8 cellular contexts compared by ENCODE assay signal in genomic region chr5:115634343-115635132, GRCh38. TPM values are rescaled to one million over a fixed set of nuclear protein-coding genes. Genes with fewer than 3 reads are reported as not detected.
DNase-seq lines count a peak whose midpoint lies in the region; ATAC-seq, FAIRE-seq and TF ChIP-seq lines count a peak whose summit lies in the region.

No MANE protein-coding gene starts in this region.

- H3K79me2 ChIP-seq in HepG2 (ENCODE audit: insufficient read depth, low read length), result no peaks in the 10 kb centered on the region

- no peaks in the 10 kb centered on the region for H3K9me3 Mint-ChIP-seq in dendritic cell treated with granulocyte-macrophage colony-stimulating factor and Interleukin-4, amounts not matched to agents 40 ng/mL and 50 ng/mL, for 4 days

- H3K27me3 ChIP-seq in BE2C (peaks cover 9% of the 10 kb centered on the region; the same call in 1 of the 2 replicates), HepG2 (ENCODE audit: control insufficient read depth in 1 of 2, insufficient read depth in 2 of 2, low read length in 2 of 2) (0 out of 5 replicates have a peak, but pooled peaks cover 0 to 2% of the 10 kb centered on the region in 2 experiments)

- TF ChIP-seq EP300 in HepG2 (IDR thresholded peaks at IDR 0.05; ENCODE audit: low read depth in 2 of 2, low read length in 2 of 2) (no peak), HepG2 (CRISPR knock-in tag; IDR thresholded peaks at IDR 0.05; ENCODE audit: borderline replicate concordance) (no peak)

- H2AFZ ChIP-seq in HepG2 (ENCODE audit: low read length), result peak overlapping the region; percentile 99

- H3K36me3 Mint-ChIP-seq in dendritic cell treated with granulocyte-macrophage colony-stimulating factor and Interleukin-4, amounts not matched to agents 40 ng/mL and 50 ng/mL, for 4 days (ENCODE audit: low read depth), result no peaks in the 10 kb centered on the region

- peak; percentile 93 for FAIRE-seq in HepG2 (lab: Jason Lieb, UNC)

- H3K4me1 ChIP-seq in BE2C (no peaks in the 10 kb centered on the region), HepG2 (ENCODE audit: insufficient read depth, low read length) (peaks cover 22% of the 10 kb centered on the region)

- TF ChIP-seq RAD21 in HepG2 (CRISPR knock-in tag; IDR thresholded peaks at IDR 0.05), result peak; percentile 79

- H3K4me1 Mint-ChIP-seq in dendritic cell treated with granulocyte-macrophage colony-stimulating factor and Interleukin-4, amounts not matched to agents 40 ng/mL and 50 ng/mL, for 4 days (ENCODE audit: low read depth), result peaks cover 10% of the 10 kb centered on the region

- H3K4me3 ChIP-seq in BE2C (ENCODE audit: low read depth, low read length) (peak overlapping the region; percentile 31), HepG2 (replicated peaks in 1 of 3; ENCODE audit: insufficient read depth in 1 of 3, low read depth in 2 of 3, low read length in 3 of 3) (peak overlapping the region; percentile 57 to 61 (median 60))

- H3K27me3 Mint-ChIP-seq in dendritic cell treated with granulocyte-macrophage colony-stimulating factor and Interleukin-4, amounts not matched to agents 40 ng/mL and 50 ng/mL, for 4 days, result peaks cover 4% of the 10 kb centered on the region

- POLR2A ChIA-PET in HepG2 (lab: Yijun Ruan, JAX), result interaction anchor here (1.2 kb wide), 1 partner anchor 9 kb away, joined by 5 read pairs; the partner anchor contains the start of gene TMED7

- ATAC-seq in HG03432 (IDR thresholded peaks at IDR 0.05; ENCODE audit: unreplicated experiment), result peak; percentile 66
- peak; percentile 99 for ATAC-seq in HepG2

- peak overlapping the region; percentile 59 for H3K27ac ChIP-seq in HepG2 (ENCODE audit: extremely low read length, insufficient read depth, low read length)

- peak; percentile 88 for DNase-seq in BE2C
- DNase-seq in GM19238 (ENCODE audit: insufficient read length, low spot score), result peak; percentile 63
- DNase-seq in NCI-H460 (ENCODE audit: extremely low read depth, low read depth), result peak; percentile 83
- peak; percentile 73 to 83 for DNase-seq in activated CD4-positive, alpha-beta T cell treated with anti-CD3 and anti-CD28 coated beads for 4 hours
- peak; percentile 78 for DNase-seq in HepG2 (ENCODE audit: low spot score)
- peak; percentile 80 to 83 for DNase-seq in stimulated activated CD4-positive, alpha-beta T cell treated with anti-CD3 and anti-CD28 coated beads, Interleukin-2, amount 100 ng/mL, for 48 hours

- H3K27ac Mint-ChIP-seq in dendritic cell treated with granulocyte-macrophage colony-stimulating factor and Interleukin-4, amounts not matched to agents 40 ng/mL and 50 ng/mL, for 4 days, result peak overlapping the region; percentile 69

- peak overlapping the region; percentile 68 for H3K4me2 ChIP-seq in HepG2 (ENCODE audit: low read depth, low read length)

- no peaks in the 10 kb centered on the region for H3K9me3 ChIP-seq in BE2C
- H3K9me3 ChIP-seq in HepG2 (ENCODE audit: low read length), result no peaks in the 10 kb centered on the region

- CTCF ChIA-PET in HepG2 (lab: Yijun Ruan, JAX; ENCODE audit: low intra/inter-chr PET ratio, low total read pairs), result interaction anchor here (1.1 to 2.3 kb wide), 4 partner anchors 197 to 433 kb away, joined by 3 to 24 read pairs (median 16); no protein-coding TSS in a partner anchor

- H3K9ac ChIP-seq in HepG2 (ENCODE audit: insufficient read depth, low read depth, low read length), result peak overlapping the region; percentile 72

- TF ChIP-seq CTCF in BE2C (IDR thresholded peaks at IDR 0.05; ENCODE audit: low read depth, low read length), result peak; percentile 94
- peak; percentile 89 for TF ChIP-seq CTCF in HepG2 (CRISPR knock-in tag; IDR thresholded peaks at IDR 0.05)

- no peaks in the 10 kb centered on the region for H4K20me1 ChIP-seq in HepG2 (ENCODE audit: insufficient read depth, low read length)

- H3K36me3 ChIP-seq in BE2C (no peaks in the 10 kb centered on the region), HepG2 (replicated peaks in 1 of 2; ENCODE audit: control insufficient read depth in 1 of 2, insufficient read depth in 2 of 2, low read length in 2 of 2) (no peaks in the 10 kb centered on the region)

- in situ Hi-C loops in HepG2 (cut with HindIII; ENCODE audit: extremely low pct_ligation_motif_present, low pct_unique_long_range_greater_than_20kb), result no loop called here

- TSS peak; percentile 78 for BruUV-seq in HepG2 (replicated peaks; lab: Mats Ljungman, UMichigan)

- H3K4me3 Mint-ChIP-seq in dendritic cell treated with granulocyte-macrophage colony-stimulating factor and Interleukin-4, amounts not matched to agents 40 ng/mL and 50 ng/mL, for 4 days, result peak overlapping the region; percentile 64

- peak; percentile 23 to 41; a peak in 1 of 4 replicates for TF ChIP-seq POLR2A in HepG2 (IDR thresholded peaks at IDR 0.05; ENCODE audit: insufficient read depth in 1 of 2, low read depth in 2 of 2, low read length in 2 of 2)

- under 1% methylated on average over 8 of the region's 8 CpGs for WGBS in HepG2 (ENCODE audit: low lambda C conversion rate)

- intact Hi-C loops in dendritic cell treated with granulocyte-macrophage colony-stimulating factor and Interleukin-4, amounts not matched to agents 40 ng/mL and 50 ng/mL, for 4 days (cut with micrococcal nuclease), result loop anchor here (2.0 kb wide), 1 partner anchor 434 kb away; no protein-coding TSS in a partner anchor
- intact Hi-C loops in HepG2 (cut with micrococcal nuclease; ENCODE audit: unreplicated experiment), result loop anchor here (1.0 kb wide), 4 partner anchors 137 to 434 kb away; no protein-coding TSS in a partner anchor

TF ChIP-seq in HepG2, 621 proteins besides CTCF, POLR2A, EP300 and RAD21 (continues in another document):
- TF ChIP-seq ZNF234 (CRISPR knock-in tag; conservative IDR thresholded peaks at IDR 0.05) (no peak), TBL1XR1 (IDR thresholded peaks at IDR 0.05; ENCODE audit: borderline replicate concordance, low read length, partially characterized antibody) (no peak)

RNA-seq across cellular contexts. Expression of gene TMED7, which starts 8.7 kb away (rescaled TPM):
- 69.5 TPM for polyA plus RNA-seq in BE2C (2012; ENCODE audit: insufficient read depth, insufficient read length, low read depth)
- total RNA-seq in NCI-H460 (2014; rRNA removed; shearing (Covaris generic)), result 85.6 and 89.4 TPM in 2 replicates
- 50.6 and 64.0 TPM in 2 replicates for polyA plus RNA-seq in NCI-H460 (2014; cell fraction: nucleus; rRNA removed)
- 89.1 and 113 TPM in 2 replicates for total RNA-seq in HepG2 (2016; rRNA removed; fragmentation: Illumina TruSeq; extraction: Trizol)
- 4.8 and 4.9 TPM in 2 replicates for total RNA-seq in HepG2 (2016; cell fraction: cytosol; rRNA removed; fragmentation: Illumina TruSeq; extraction: Trizol; ENCODE audit: low read depth)
- 96.0 and 111 TPM in 2 replicates for total RNA-seq in HepG2 (2016; cell fraction: insoluble cytoplasmic fraction; rRNA removed; fragmentation: Illumina TruSeq; extraction: Trizol)
- total RNA-seq in HepG2 (2016; cell fraction: membrane; rRNA removed; fragmentation: Illumina TruSeq; extraction: Trizol), result 28.4 and 32.7 TPM in 2 replicates
- 80.6 and 105 TPM in 2 replicates for total RNA-seq in HepG2 (2016; cell fraction: nucleus; rRNA removed; fragmentation: Illumina TruSeq; extraction: Trizol)
- 44.2 and 58.0 TPM in 2 replicates for polyA plus RNA-seq in HepG2 (2011; rRNA removed)
- 43.3 and 94.7 TPM in 2 replicates for polyA plus RNA-seq in HepG2 (2011; cell fraction: cytosol; rRNA removed)
- polyA plus RNA-seq in HepG2 (2011; cell fraction: nucleus; rRNA removed), result 46.8 and 49.8 TPM in 2 replicates
- polyA plus RNA-seq in HepG2 (2012), result 44.2 and 56.3 TPM in 2 replicates
- polyA plus RNA-seq in HepG2 (2016; cell fraction: cytosol; fragmentation: Illumina TruSeq; extraction: Trizol; ENCODE audit: low read depth), result 4.5 and 5.0 TPM in 2 replicates
- polyA plus RNA-seq in HepG2 (2016; cell fraction: insoluble cytoplasmic fraction; fragmentation: Illumina TruSeq; extraction: Trizol; ENCODE audit: low read depth), result 56.3 and 65.7 TPM in 2 replicates
- 15.3 and 15.7 TPM in 2 replicates for polyA plus RNA-seq in HepG2 (2016; cell fraction: membrane; fragmentation: Illumina TruSeq; extraction: Trizol; ENCODE audit: low read depth)
- 90.3 and 92.2 TPM in 2 replicates for polyA plus RNA-seq in HepG2 (2016; cell fraction: nucleus; fragmentation: Illumina TruSeq; extraction: Trizol; ENCODE audit: insufficient read depth, low read depth)
- polyA minus RNA-seq in HepG2 (2011; rRNA and poly(A)+ RNA removed; ENCODE audit: low replicate concordance), result 23.1 and 171 TPM in 2 replicates
- 97.3 and 115 TPM in 2 replicates for polyA minus RNA-seq in HepG2 (2011; cell fraction: cytosol; rRNA and poly(A)+ RNA removed)
- 56.7 and 68.0 TPM in 2 replicates for polyA minus RNA-seq in HepG2 (2011; cell fraction: nucleus; rRNA and poly(A)+ RNA removed)

RNA-seq across cellular contexts. Expression of gene TICAM2, which starts 32.3 kb away (rescaled TPM):
- polyA plus RNA-seq in BE2C (2012; ENCODE audit: insufficient read depth, insufficient read length, low read depth), result not detected
- not detected in 2 replicates for total RNA-seq in NCI-H460 (2014; rRNA removed; shearing (Covaris generic))
- polyA plus RNA-seq in NCI-H460 (2014; cell fraction: nucleus; rRNA removed), result not detected in 2 replicates
- 0.04 TPM in 1 of 2 replicates, not detected in the other for total RNA-seq in HepG2 (2016; rRNA removed; fragmentation: Illumina TruSeq; extraction: Trizol)
- not detected in 2 replicates for total RNA-seq in HepG2 (2016; cell fraction: cytosol; rRNA removed; fragmentation: Illumina TruSeq; extraction: Trizol; ENCODE audit: low read depth)
- total RNA-seq in HepG2 (2016; cell fraction: insoluble cytoplasmic fraction; rRNA removed; fragmentation: Illumina TruSeq; extraction: Trizol), result 0.06 TPM in 1 of 2 replicates, not detected in the other
- 0.06 TPM in 1 of 2 replicates, not detected in the other for total RNA-seq in HepG2 (2016; cell fraction: membrane; rRNA removed; fragmentation: Illumina TruSeq; extraction: Trizol)
- not detected in 2 replicates for total RNA-seq in HepG2 (2016; cell fraction: nucleus; rRNA removed; fragmentation: Illumina TruSeq; extraction: Trizol)
- polyA plus RNA-seq in HepG2 (2011; rRNA removed), result not detected in 2 replicates
- not detected in 2 replicates for polyA plus RNA-seq in HepG2 (2011; cell fraction: cytosol; rRNA removed)
- polyA plus RNA-seq in HepG2 (2011; cell fraction: nucleus; rRNA removed), result 0.09 and 0.13 TPM in 2 replicates
- not detected in 2 replicates for polyA plus RNA-seq in HepG2 (2012)
- not detected in 2 replicates for polyA plus RNA-seq in HepG2 (2016; cell fraction: cytosol; fragmentation: Illumina TruSeq; extraction: Trizol; ENCODE audit: low read depth)
- not detected in 2 replicates for polyA plus RNA-seq in HepG2 (2016; cell fraction: insoluble cytoplasmic fraction; fragmentation: Illumina TruSeq; extraction: Trizol; ENCODE audit: low read depth)
- polyA plus RNA-seq in HepG2 (2016; cell fraction: membrane; fragmentation: Illumina TruSeq; extraction: Trizol; ENCODE audit: low read depth), result not detected in 2 replicates
- not detected in 2 replicates for polyA plus RNA-seq in HepG2 (2016; cell fraction: nucleus; fragmentation: Illumina TruSeq; extraction: Trizol; ENCODE audit: insufficient read depth, low read depth)
- polyA minus RNA-seq in HepG2 (2011; rRNA and poly(A)+ RNA removed; ENCODE audit: low replicate concordance), result 0.12 TPM in 1 of 2 replicates, not detected in the other
- polyA minus RNA-seq in HepG2 (2011; cell fraction: cytosol; rRNA and poly(A)+ RNA removed), result not detected in 2 replicates
- polyA minus RNA-seq in HepG2 (2011; cell fraction: nucleus; rRNA and poly(A)+ RNA removed), result 0.26 and 0.99 TPM in 2 replicates

Comparison
In these comparisons a context has a peak if more than half of its experiments do, and no peak if none do; other contexts are left out.
1. Peak in every context shown above with its lines: DNase-seq, ATAC-seq, H3K4me3 ChIP-seq and H3K27ac ChIP-seq.